14 cellular contexts compared by ENCODE assay signal in genomic region chr7:33921216-33921938, GRCh38. TPM values are rescaled to one million over a fixed set of nuclear protein-coding genes. Genes with fewer than 3 reads are reported as not detected.
DNase-seq lines count a peak whose midpoint lies in the region; ATAC-seq and TF ChIP-seq lines count a peak whose summit lies in the region.
"Had no signal": no experiment of that assay in that cellular context is flagged by ENCODE, and none has a peak within 500 bp of the region (broad histone marks: within the 10 kb centered on the region; RNA-seq: fewer than 3 reads in every experiment).

No MANE protein-coding gene starts in this region.

- no peaks in the 10 kb centered on the region for H3K36me3 ChIP-seq in PC-9 (ENCODE audit: low read depth)
- H3K36me3 ChIP-seq: thoracic aorta had no signal

- H3K27me3 ChIP-seq in PC-9 (ENCODE audit: insufficient read depth, low read depth) = peaks cover 32% of the 10 kb centered on the region

- H3K79me2 ChIP-seq in PC-9 (ENCODE audit: low read depth) = no peaks in the 10 kb centered on the region

- no peaks in the 10 kb centered on the region for H3F3A ChIP-seq in PC-9 (ENCODE audit: insufficient read depth, low read depth)

- H3K4me1 ChIP-seq in PC-9 (replicated peaks; ENCODE audit: insufficient read depth) = no peaks in the 10 kb centered on the region

- intact Hi-C loops in PC-9 (cut with micrococcal nuclease; ENCODE audit: unreplicated experiment) (no loop called here), sciatic nerve (cut with DNase I) (no loop called here)

- no peak overlapping the region for H3K27ac ChIP-seq in PC-9
- H3K27ac ChIP-seq: thoracic aorta had no signal

- peak; percentile 71 for DNase-seq in AG09309 (ENCODE audit: low read depth)
- DNase-seq in PC-9 = peak in 1 of 2 experiments; percentile 21
- peak; percentile 17 for DNase-seq in glomerular visceral epithelial cell (ENCODE audit: extremely low spot score)
- DNase-seq in sciatic nerve (ENCODE audit: low spot score) = peak; percentile 69
- no peak for DNase-seq in OCI-M1 (lab: John Stamatoyannopoulos, UW)
- no peak for DNase-seq in NCI-H345 (lab: John Stamatoyannopoulos, UW)
- no peak for DNase-seq in NCI-H345 treated with DMSO at 0.1 percent for 48 hours (lab: John Stamatoyannopoulos, UW; ENCODE audit: unreplicated experiment)
- DNase-seq: activated naive CD4-positive, alpha-beta T cell treated with anti-CD3 and anti-CD28 coated beads, Interleukin-2, amount 10 ng/mL, durations not matched to agents 7 days and 5 days; AML-193; DMS79 treated with DMSO at 0.1 percent for 48 hours; NCI-H187; NK-92 treated with Interleukin-12 subunit alpha and Interleukin-12 subunit beta, amount 100 ng/mL, for 24 hours had no signal

- no TSS peak for BruUV-seq in PC-9 (replicated peaks; lab: Mats Ljungman, UMichigan)

- H2AFZ ChIP-seq in PC-9 = peak overlapping the region; percentile 11; the same call in 1 of the 2 replicates

- POLR2A ChIA-PET in PC-9 (lab: Charles Lee; ENCODE audit: unreplicated experiment) = no interaction called here

- CTCF ChIA-PET in PC-9 (lab: Charles Lee) = no interaction called here

- TF ChIP-seq CTCF in AG09309 (IDR thresholded peaks at IDR 0.05; ENCODE audit: control insufficient read depth, insufficient read depth, low read depth, low read length, missing control alignments) (no peak), PC-9 (conservative IDR thresholded peaks at IDR 0.05) (no peak)

- H3K4me3 ChIP-seq in AG09309 (ENCODE audit: control insufficient read depth, low read depth, low read length) (no peak overlapping the region), PC-9 (no peak overlapping the region)
- H3K4me3 ChIP-seq: thoracic aorta had no signal

- no peaks in the 10 kb centered on the region for H3K9me3 ChIP-seq in PC-9 (ENCODE audit: insufficient read depth, low read depth)
- H3K9me3 ChIP-seq: thoracic aorta had no signal

- peak; percentile 90 for ATAC-seq in sciatic nerve
- ATAC-seq in HG03280 (IDR thresholded peaks at IDR 0.05; ENCODE audit: unreplicated experiment) = no peak

- peak overlapping the region; percentile 22; the same call in 1 of the 2 replicates for H3K4me2 ChIP-seq in PC-9

- H3K9me2 ChIP-seq in PC-9 (ENCODE audit: insufficient read depth) = no peaks in the 10 kb centered on the region

- no peaks in the 10 kb centered on the region for H4K20me1 ChIP-seq in PC-9 (ENCODE audit: insufficient read depth)

RNA-seq across cellular contexts. Expression of gene BMPER, which starts 16.0 kb away (rescaled TPM):
- total RNA-seq in PC-9 (2021) = 0.33 and 0.50 TPM in 2 replicates
- 18.8 TPM for total RNA-seq in sciatic nerve

Comparison
In these comparisons a context has a peak if more than half of its experiments do, and no peak if none do; other contexts are left out.
1. DNase-seq: peak in AG09309 (single experiment), glomerular visceral epithelial cell (single experiment) and sciatic nerve (single experiment); none in OCI-M1 (single experiment), NCI-H345 (single experiment) and NCI-H345 treated with DMSO at 0.1 percent for 48 hours (single experiment).
2. RNA of gene BMPER, which starts 16.0 kb away (total RNA-seq): 18.8 TPM in sciatic nerve (single experiment); 0.33 to 0.50 TPM in PC-9; every median in the first group is over 10 times any median in the second.